Comparison of ENCODE assay signal across 35 cellular contexts in genomic region chr20:658202-658601, GRCh38. TPM values are rescaled to one million over a fixed set of nuclear protein-coding genes. Genes with fewer than 3 reads are reported as not detected.
"Had no signal": no experiment of that assay in that cellular context is flagged by ENCODE, and none has a peak within 500 bp of the region (broad histone marks: within the 10 kb centered on the region; RNA-seq: fewer than 3 reads in every experiment).

No MANE protein-coding gene starts in this region.

- H3K9me3 Mint-ChIP-seq: activated T-cell treated with anti-CD3 and anti-CD28 coated beads, Interleukin-2, amount 50 U/mL, for 72 hours; nephron; stimulated activated naive CD8-positive, alpha-beta T cell treated with anti-CD3 and anti-CD28 coated beads, Interleukin-15, Interleukin-2, amounts not matched to agents 100 ng/mL and 50 ng/mL, for 24 hours had no signal

- H3K27me3 ChIP-seq: ovary had no signal

- H3K36me3 Mint-ChIP-seq: activated naive CD8-positive, alpha-beta T cell had no signal

- H3K27ac Mint-ChIP-seq: activated CD8-positive, alpha-beta T cell treated with anti-CD3 and anti-CD28 coated beads, Interleukin-2, amount 10 ng/mL, durations not matched to agents 7 days and 5 days; activated naive CD8-positive, alpha-beta T cell; activated T-cell treated with anti-CD3 and anti-CD28 coated beads, Interleukin-2, amount 50 U/mL, for 72 hours; progenitor cell of endocrine pancreas; stimulated activated naive CD8-positive, alpha-beta T cell treated with anti-CD3 and anti-CD28 coated beads, Interleukin-15, Interleukin-2, amounts not matched to agents 100 ng/mL and 50 ng/mL, for 24 hours; T-helper 17 cell had no signal

- H3K4me3 ChIP-seq: adrenal gland, body of pancreas, gastrocnemius medialis, ovary, skin epidermis, thoracic aorta had no signal

- H3K36me3 ChIP-seq: adrenal gland, gastrocnemius medialis, ovary, thoracic aorta, WERI-Rb-1 had no signal

- H3K4me3 Mint-ChIP-seq: activated CD8-positive, alpha-beta T cell treated with anti-CD3 and anti-CD28 coated beads, Interleukin-2, amount 10 ng/mL, durations not matched to agents 7 days and 5 days; activated naive CD8-positive, alpha-beta T cell; activated T-cell treated with anti-CD3 and anti-CD28 coated beads, Interleukin-2, amount 50 U/mL, for 72 hours; nephron; stimulated activated naive CD8-positive, alpha-beta T cell treated with anti-CD3 and anti-CD28 coated beads, Interleukin-15, Interleukin-2, amounts not matched to agents 100 ng/mL and 50 ng/mL, for 24 hours; T-helper 17 cell had no signal

- H3K27ac ChIP-seq: adrenal gland, body of pancreas, gastrocnemius medialis, ovary, skin epidermis, thoracic aorta, WERI-Rb-1 had no signal

- DNase-seq: activated CD4-positive, CD25-positive, alpha-beta regulatory T cell treated with anti-CD3 and anti-CD28 coated beads, Interleukin-2, amount 50 U/mL, for 72 hours; activated CD8-positive, alpha-beta T cell treated with anti-CD3 and anti-CD28 coated beads, Interleukin-2, amount 10 ng/mL, durations not matched to agents 7 days and 5 days; activated naive CD4-positive, alpha-beta T cell; activated T-cell treated with anti-CD3 and anti-CD28 coated beads for 4 hours; activated T-cell treated with anti-CD3 and anti-CD28 coated beads, Interleukin-2, amount 50 U/mL, for 72 hours; adrenal gland; aorta; body of pancreas; effector CD8-positive, alpha-beta T cell; erythroblast; gastrocnemius medialis; head of caudate nucleus; hypothalamus; left cardiac atrium; left ventricle myocardium superior; ovary; retina; stimulated activated CD4-positive, alpha-beta T cell treated with anti-CD3 and anti-CD28 coated beads, Interleukin-12 subunit alpha, Interleukin-12 subunit beta, amount 100 ng/mL, for 4 hours; stimulated activated CD4-positive, alpha-beta T cell treated with anti-CD3 and anti-CD28 coated beads, Interleukin-4, amount 100 ng/mL, for 1 hour; T-helper 17 cell; T1000; trophoblast cell; WERI-Rb-1 had no signal

- ATAC-seq: activated CD8-positive, alpha-beta T cell treated with anti-CD3 and anti-CD28 coated beads, Interleukin-2, amount 10 ng/mL, durations not matched to agents 7 days and 5 days; activated T-cell treated with anti-CD3 and anti-CD28 coated beads, Interleukin-2, amount 50 U/mL, for 72 hours; body of pancreas; gastrocnemius medialis; left ventricle myocardium superior; sciatic nerve; T-helper 17 cell had no signal

- H3K9me3 ChIP-seq: adrenal gland, body of pancreas, gastrocnemius medialis, ovary, thoracic aorta had no signal

RNA-seq across cellular contexts. Expression of gene SCRT2, which starts 17.4 kb away (rescaled TPM):
- total RNA-seq: activated CD8-positive, alpha-beta T cell treated with anti-CD3 and anti-CD28 coated beads, Interleukin-2, amount 10 ng/mL, durations not matched to agents 7 days and 5 days; activated T-cell treated with anti-CD3 and anti-CD28 coated beads, Interleukin-2, amount 50 U/mL, for 72 hours; adrenal gland; aorta; dermis microvascular lymphatic vessel endothelial cell; gastrocnemius medialis; left cardiac atrium; left ventricle myocardium superior; lung microvascular endothelial cell; mucosa of gallbladder; ovary; progenitor cell of endocrine pancreas; sciatic nerve; subcutaneous adipose tissue; T-helper 17 cell; thoracic aorta had no signal
- polyA plus RNA-seq: adrenal gland, aorta, keratinocyte, ovary had no signal

RNA-seq across cellular contexts. Expression of gene TCF15, which starts 48.1 kb away (rescaled TPM):
- total RNA-seq: activated CD8-positive, alpha-beta T cell treated with anti-CD3 and anti-CD28 coated beads, Interleukin-2, amount 10 ng/mL, durations not matched to agents 7 days and 5 days; activated T-cell treated with anti-CD3 and anti-CD28 coated beads, Interleukin-2, amount 50 U/mL, for 72 hours; body of pancreas; progenitor cell of endocrine pancreas; T-helper 17 cell; thoracic aorta had no signal
- polyA plus RNA-seq: aorta, keratinocyte had no signal
